Comparison of ENCODE assay signal across 13 cellular contexts in the genomic region with DNA sequence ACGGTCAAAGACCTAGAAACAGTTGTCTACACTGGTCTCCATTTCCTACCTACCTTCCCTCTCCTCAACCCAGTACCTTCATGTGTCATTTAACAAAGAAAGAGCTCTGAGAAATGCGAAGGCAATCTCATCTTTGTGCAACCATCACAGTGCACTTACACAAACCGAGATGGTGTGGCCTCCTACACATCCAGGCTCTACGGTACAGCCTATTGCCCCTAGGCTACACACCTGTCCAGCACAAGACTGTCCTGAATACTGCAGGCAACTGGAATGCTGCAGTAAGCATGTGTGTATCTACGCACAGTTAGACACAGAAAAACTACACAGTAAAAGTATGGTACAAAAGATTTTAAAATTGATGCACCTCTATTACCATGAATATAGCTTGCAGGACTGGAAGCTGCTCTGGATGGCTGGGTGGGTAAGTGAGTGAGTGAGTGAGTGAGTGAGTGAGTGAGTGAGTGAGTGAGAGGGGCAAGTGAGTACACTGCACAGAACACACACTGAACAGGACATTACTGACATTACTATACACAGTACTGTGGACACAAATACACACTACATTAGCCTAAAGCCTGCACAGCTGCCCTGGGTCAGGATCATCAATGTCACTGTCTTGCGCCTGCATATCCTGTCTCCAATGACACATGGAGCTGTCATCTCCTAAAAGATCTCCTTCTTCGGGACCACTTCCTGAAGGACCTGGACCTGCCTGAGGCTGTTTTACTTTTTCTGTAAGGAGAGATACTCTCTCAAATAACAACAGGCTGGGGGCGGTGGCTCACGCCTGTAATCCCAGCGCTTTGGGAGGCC. TPM values are rescaled to one million over a fixed set of nuclear protein-coding genes. Genes with fewer than 3 reads are reported as not detected.
DNase-seq lines count a peak whose midpoint lies in the region; FAIRE-seq and TF ChIP-seq lines count a peak whose summit lies in the region.
"Had no signal": no experiment of that assay in that cellular context is flagged by ENCODE, and none has a peak within 500 bp of the region (broad histone marks: within the 10 kb centered on the region; RNA-seq: fewer than 3 reads in every experiment).

No MANE protein-coding gene starts in this region.

- POLR2A ChIA-PET in AG04450 (lab: Yijun Ruan, JAX): interaction anchor here (1.6 kb wide), 1 partner anchor 41 kb away, joined by 5 read pairs; no protein-coding TSS in a partner anchor

- intact Hi-C loops in dendritic cell treated with granulocyte-macrophage colony-stimulating factor and Interleukin-4, amounts not matched to agents 40 ng/mL and 50 ng/mL, for 4 days (cut with micrococcal nuclease): no loop called here

- H3K27me3 Mint-ChIP-seq in dendritic cell treated with granulocyte-macrophage colony-stimulating factor and Interleukin-4, amounts not matched to agents 40 ng/mL and 50 ng/mL, for 4 days: no peaks in the 10 kb centered on the region
- H3K27me3 Mint-ChIP-seq in nephron progenitor cell (ENCODE audit: low read depth, poor library complexity): no peaks in the 10 kb centered on the region

- no peaks in the 10 kb centered on the region for H3K9me3 Mint-ChIP-seq in dendritic cell treated with granulocyte-macrophage colony-stimulating factor and Interleukin-4, amounts not matched to agents 40 ng/mL and 50 ng/mL, for 4 days
- no peaks in the 10 kb centered on the region for H3K9me3 Mint-ChIP-seq in nephron progenitor cell

- no peak for FAIRE-seq in D721Med (lab: Jason Lieb, UNC)

- no peaks in the 10 kb centered on the region for H3K27me3 ChIP-seq in AG04450 (ENCODE audit: control insufficient read depth, insufficient read depth, low read length)
- H3K27me3 ChIP-seq: BLaER1 had no signal

- H3K27ac Mint-ChIP-seq in dendritic cell treated with granulocyte-macrophage colony-stimulating factor and Interleukin-4, amounts not matched to agents 40 ng/mL and 50 ng/mL, for 4 days: peak overlapping the region; percentile 77
- H3K27ac Mint-ChIP-seq in nephron progenitor cell: peak overlapping the region; percentile 87

- no peak for DNase-seq in AG04450 (ENCODE audit: low read depth, low spot score)
- peak; percentile 48 for DNase-seq in M059J (ENCODE audit: low read depth)
- DNase-seq in nephron progenitor cell: no peak
- DNase-seq in DMS53 treated with DMSO at 0.1 percent for 48 hours (lab: John Stamatoyannopoulos, UW; ENCODE audit: unreplicated experiment): no peak
- DNase-seq in D721Med (ENCODE audit: insufficient read length, low spot score): no peak
- DNase-seq in amygdala (lab: John Stamatoyannopoulos, UW): no peak
- DNase-seq in activated CD4-positive, CD25-positive, alpha-beta regulatory T cell treated with anti-CD3 and anti-CD28 coated beads, Interleukin-2, amount 50 U/mL, for 72 hours: no peak
- DNase-seq: activated T-cell treated with anti-CD3 and anti-CD28 coated beads, Interleukin-2, amount 50 U/mL, for 1 hour; dermis blood vessel endothelial cell; NCI-H446 treated with DMSO at 0.1 percent for 48 hours; T-helper 1 cell had no signal

- H3K9me3 ChIP-seq in AG04450 (ENCODE audit: control insufficient read depth, insufficient read depth, low read length): peaks cover 4% of the 10 kb centered on the region; the same call in 1 of the 2 replicates

- TF ChIP-seq CTCF in AG04450 (IDR thresholded peaks at IDR 0.05; ENCODE audit: low read depth, low read length): no peak
- TF ChIP-seq CTCF in nephron progenitor cell (IDR thresholded peaks at IDR 0.05): no peak
- TF ChIP-seq CTCF in D721Med (IDR thresholded peaks at IDR 0.05; ENCODE audit: insufficient read depth, missing control alignments): no peak

- H3K27ac ChIP-seq in AG04450 (ENCODE audit: low read depth, low read length): peak overlapping the region; percentile 88
- H3K27ac ChIP-seq: BLaER1 had no signal

- no peak overlapping the region for H3K4me3 Mint-ChIP-seq in dendritic cell treated with granulocyte-macrophage colony-stimulating factor and Interleukin-4, amounts not matched to agents 40 ng/mL and 50 ng/mL, for 4 days
- H3K4me3 Mint-ChIP-seq in nephron progenitor cell: no peak overlapping the region

- peaks cover 20% of the 10 kb centered on the region for H3K36me3 Mint-ChIP-seq in dendritic cell treated with granulocyte-macrophage colony-stimulating factor and Interleukin-4, amounts not matched to agents 40 ng/mL and 50 ng/mL, for 4 days (ENCODE audit: low read depth)
- peaks cover 26% of the 10 kb centered on the region for H3K36me3 Mint-ChIP-seq in nephron progenitor cell (ENCODE audit: low read depth)

- CTCF ChIA-PET in AG04450 (lab: Charles Lee): interaction anchor here (1.6 kb wide), 1 partner anchor 69 kb away, joined by 5 read pairs; no protein-coding TSS in a partner anchor

- no peak overlapping the region; the same call in 1 of the 2 replicates for H3K4me3 ChIP-seq in AG04450 (ENCODE audit: low read depth, low read length)
- H3K4me3 ChIP-seq: BLaER1 had no signal

- H3K4me1 Mint-ChIP-seq in dendritic cell treated with granulocyte-macrophage colony-stimulating factor and Interleukin-4, amounts not matched to agents 40 ng/mL and 50 ng/mL, for 4 days (ENCODE audit: low read depth): peaks cover 64% of the 10 kb centered on the region
- peaks cover 52% of the 10 kb centered on the region for H3K4me1 Mint-ChIP-seq in nephron progenitor cell

RNA-seq across cellular contexts. Expression of gene ITGB1, which starts 18.5 kb away (rescaled TPM):
- 1,870 and 2,796 TPM in 2 replicates for polyA plus RNA-seq in AG04450 (2011; rRNA removed)
- 1,381 and 1,666 TPM in 2 replicates for polyA minus RNA-seq in AG04450 (2011; rRNA and poly(A)+ RNA removed)
- 855 and 1,449 TPM in 2 replicates for total RNA-seq in M059J (2014; rRNA removed; shearing (Covaris generic))
